Comparison of ENCODE assay signal across 9 cellular contexts in genomic region chr20:63214514-63214913, GRCh38. TPM values are rescaled to one million over a fixed set of nuclear protein-coding genes. Genes with fewer than 3 reads are reported as not detected.
A peak's percentile ranks its signal among the peaks of the same experiment; 100 is the strongest.
DNase-seq lines count a peak whose midpoint lies in the region; ATAC-seq and TF ChIP-seq lines count a peak whose summit lies in the region.
"Had no signal": no experiment of that assay in that cellular context is flagged by ENCODE, and none has a peak within 500 bp of the region (broad histone marks: within the 10 kb centered on the region; RNA-seq: fewer than 3 reads in every experiment).

No MANE protein-coding gene starts in this region.

- no peaks in the 10 kb centered on the region for H3K9me2 ChIP-seq in neural cell (ENCODE audit: insufficient read depth, low read length)

- TF ChIP-seq CTCF in chondrocyte (IDR thresholded peaks at IDR 0.05), result no peak
- no peak for TF ChIP-seq CTCF in neural cell (IDR thresholded peaks at IDR 0.05; ENCODE audit: poor library complexity, severe bottlenecking)

- no peak for DNase-seq in CD4-positive, CD25-positive, alpha-beta regulatory T cell
- DNase-seq in chondrocyte (ENCODE audit: low spot score), result no peak
- DNase-seq in NCI-H524 treated with DMSO at 0.1 percent for 48 hours (lab: John Stamatoyannopoulos, UW), result no peak
- no peak for DNase-seq in NK-92 treated with Interleukin-12 subunit alpha and Interleukin-12 subunit beta, amount 100 ng/mL, for 24 hours (lab: John Stamatoyannopoulos, UW)
- no peak for DNase-seq in GDM1 (lab: John Stamatoyannopoulos, UW)
- DNase-seq in RKO (ENCODE audit: low spot score), result no peak
- DNase-seq: NCI-H2171 had no signal

- H3K36me3 Mint-ChIP-seq in CD4-positive, CD25-positive, alpha-beta regulatory T cell, result peaks cover 21% of the 10 kb centered on the region
- H3K36me3 Mint-ChIP-seq in chondrocyte (ENCODE audit: low read depth), result peaks cover 10% of the 10 kb centered on the region

- H4K20me1 ChIP-seq in neural cell (ENCODE audit: insufficient read depth), result peaks cover 9% of the 10 kb centered on the region

- H3K4me3 ChIP-seq in CD4-positive, CD25-positive, alpha-beta regulatory T cell (ENCODE audit: low read depth, low read length), result peak overlapping the region; percentile 78
- H3K4me3 ChIP-seq in neural cell (ENCODE audit: low read length), result peak overlapping the region; percentile 76

- peak overlapping the region; percentile 70 for H3K27ac ChIP-seq in CD4-positive, CD25-positive, alpha-beta regulatory T cell (ENCODE audit: insufficient read depth, low read length, poor library complexity, severe bottlenecking)
- H3K27ac ChIP-seq in KOPT-K1 (ENCODE audit: low read depth, low read length, poor library complexity, severe bottlenecking) (peak overlapping the region; percentile 86), neural cell (ENCODE audit: low read length) (no peak overlapping the region)

- H3K9me3 ChIP-seq in CD4-positive, CD25-positive, alpha-beta regulatory T cell (ENCODE audit: control insufficient read depth in 2 of 2, low read length in 2 of 2), result no peaks in the 10 kb centered on the region
- H3K9me3 ChIP-seq in KOPT-K1 (ENCODE audit: insufficient read depth, low read length, poor library complexity, severe bottlenecking), result no peaks in the 10 kb centered on the region
- H3K9me3 ChIP-seq in neural cell (ENCODE audit: low read length), result no peaks in the 10 kb centered on the region

- H3K4me2 ChIP-seq in neural cell (ENCODE audit: low read length), result peak overlapping the region; percentile 72

- no peaks in the 10 kb centered on the region for H3K9me3 Mint-ChIP-seq in CD4-positive, CD25-positive, alpha-beta regulatory T cell
- no peaks in the 10 kb centered on the region for H3K9me3 Mint-ChIP-seq in chondrocyte (ENCODE audit: low read depth)

- no peaks in the 10 kb centered on the region for H3K27me3 ChIP-seq in CD4-positive, CD25-positive, alpha-beta regulatory T cell (ENCODE audit: control insufficient read depth, insufficient read depth, low read length)
- no peaks in the 10 kb centered on the region for H3K27me3 ChIP-seq in neural cell (ENCODE audit: insufficient read depth, low read depth, low read length)

- no peak for ATAC-seq in CD4-positive, CD25-positive, alpha-beta regulatory T cell (ENCODE audit: low read depth in 2 of 2)

- H3K4me3 Mint-ChIP-seq in CD4-positive, CD25-positive, alpha-beta regulatory T cell, result peak overlapping the region; percentile 91 to 96 (median 95)
- peak overlapping the region; percentile 98 for H3K4me3 Mint-ChIP-seq in chondrocyte (ENCODE audit: unreplicated experiment)

- no peaks in the 10 kb centered on the region for H3K27me3 Mint-ChIP-seq in CD4-positive, CD25-positive, alpha-beta regulatory T cell
- H3K27me3 Mint-ChIP-seq in chondrocyte (ENCODE audit: low read depth), result no peaks in the 10 kb centered on the region

- peaks cover 20 to 64% (median 31%) of the 10 kb centered on the region in 4 donors for H3K4me1 Mint-ChIP-seq in CD4-positive, CD25-positive, alpha-beta regulatory T cell
- H3K4me1 Mint-ChIP-seq in chondrocyte (ENCODE audit: low read depth), result peaks cover 50% of the 10 kb centered on the region

- H3F3A ChIP-seq in neural cell (ENCODE audit: insufficient read depth, low read length, poor library complexity, severe bottlenecking), result no peaks in the 10 kb centered on the region

- H3K9ac ChIP-seq in neural cell (ENCODE audit: low read length), result peak overlapping the region; percentile 77

- no peak overlapping the region for H2AFZ ChIP-seq in neural cell (ENCODE audit: low read depth, low read length)

- TF ChIP-seq RAD21 in neural cell (conservative IDR thresholded peaks at IDR 0.05), result no peak

- peaks cover 35% of the 10 kb centered on the region for H3K4me1 ChIP-seq in CD4-positive, CD25-positive, alpha-beta regulatory T cell (ENCODE audit: control insufficient read depth, insufficient read depth, low read length, poor library complexity, severe bottlenecking)

- peak overlapping the region in 2 of 3 donors; percentile 72 to 91 for H3K27ac Mint-ChIP-seq in CD4-positive, CD25-positive, alpha-beta regulatory T cell
- peak overlapping the region; percentile 19 for H3K27ac Mint-ChIP-seq in chondrocyte (ENCODE audit: unreplicated experiment)

- peaks cover 50% of the 10 kb centered on the region for H3K79me2 ChIP-seq in neural cell (replicated peaks; ENCODE audit: insufficient read depth, low read length)

- H3K36me3 ChIP-seq in CD4-positive, CD25-positive, alpha-beta regulatory T cell (ENCODE audit: control insufficient read depth, insufficient read depth, low read length), result peaks cover 42% of the 10 kb centered on the region
- H3K36me3 ChIP-seq in KOPT-K1 (ENCODE audit: insufficient read depth, low read length) (peaks cover 54% of the 10 kb centered on the region), neural cell (ENCODE audit: insufficient read depth, low read length) (no peaks in the 10 kb centered on the region)

- no peak for TF ChIP-seq EP300 in neural cell (conservative IDR thresholded peaks at IDR 0.05; ENCODE audit: poor library complexity, severe bottlenecking)

TF ChIP-seq in neural cell, 6 proteins besides CTCF, POLR2A, EP300 and RAD21:
- TF ChIP-seq SMC3 (conservative IDR thresholded peaks at IDR 0.05; ENCODE audit: poor library complexity), result no peak
- no peak for TF ChIP-seq EZH2 (IDR thresholded peaks at IDR 0.05; ENCODE audit: borderline replicate concordance, insufficient read depth, low read length, poor library complexity, severe bottlenecking)
- TF ChIP-seq TAF1 (IDR thresholded peaks at IDR 0.05; ENCODE audit: low read depth), result no peak
- TF ChIP-seq POLR2AphosphoS5 (IDR thresholded peaks at IDR 0.05), result no peak
- no peak for TF ChIP-seq REST (IDR thresholded peaks at IDR 0.05; ENCODE audit: borderline replicate concordance)
- TF ChIP-seq MXI1 (conservative IDR thresholded peaks at IDR 0.05; ENCODE audit: poor library complexity, severe bottlenecking), result no peak

RNA-seq across cellular contexts. Expression of gene YTHDF1, which starts 1.4 kb away (rescaled TPM):
- 37.9 TPM for total RNA-seq in CD4-positive, CD25-positive, alpha-beta regulatory T cell
- 10 to 100 TPM; 28.5 to 38.4 (median 32.2) TPM for polyA plus RNA-seq in CD4-positive, CD25-positive, alpha-beta regulatory T cell
- 39.1 to 43.6 TPM (median 41.3 TPM) in 3 replicates for total RNA-seq in chondrocyte
- polyA plus RNA-seq in neural cell, result 36.9 and 38.2 TPM in 2 replicates
- polyA minus RNA-seq in neural cell, result 30.9 and 33.9 TPM in 2 replicates

RNA-seq across cellular contexts. Expression of gene BIRC7, which starts 21.2 kb away (rescaled TPM):
- not detected for total RNA-seq in CD4-positive, CD25-positive, alpha-beta regulatory T cell
- polyA plus RNA-seq in CD4-positive, CD25-positive, alpha-beta regulatory T cell, result not detected
- 0.50 to 0.51 TPM in 2 of 3 replicates, not detected in the other for total RNA-seq in chondrocyte
- not detected in 2 replicates for polyA plus RNA-seq in neural cell
- polyA minus RNA-seq in neural cell, result not detected in 2 replicates

RNA-seq across cellular contexts. Expression of gene NKAIN4, which starts 39.7 kb away (rescaled TPM):
- total RNA-seq in CD4-positive, CD25-positive, alpha-beta regulatory T cell, result not detected
- polyA plus RNA-seq in CD4-positive, CD25-positive, alpha-beta regulatory T cell, result not detected
- total RNA-seq in chondrocyte, result 2.2 to 3.1 TPM (median 3.0 TPM) in 3 replicates
- 11.2 and 18.7 TPM in 2 replicates for polyA plus RNA-seq in neural cell
- polyA minus RNA-seq in neural cell, result 5.4 TPM in 2 replicates

RNA-seq across cellular contexts. Expression of gene ARFGAP1, which starts 58.1 kb away (rescaled TPM):
- 123 TPM for total RNA-seq in CD4-positive, CD25-positive, alpha-beta regulatory T cell
- 10 to 100 TPM; 17.9 to 22.3 (median 20.6) TPM for polyA plus RNA-seq in CD4-positive, CD25-positive, alpha-beta regulatory T cell
- total RNA-seq in chondrocyte, result 117 to 186 TPM (median 124 TPM) in 3 replicates
- polyA plus RNA-seq in neural cell, result 70.2 and 82.0 TPM in 2 replicates
- 40.6 and 47.7 TPM in 2 replicates for polyA minus RNA-seq in neural cell
